In genomic region chr1:184945678-184946412, GRCh38 we compare ENCODE assay signal across 12 cellular contexts. TPM values are rescaled to one million over a fixed set of nuclear protein-coding genes. Genes with fewer than 3 reads are reported as not detected.
DNase-seq lines count a peak whose midpoint lies in the region; ATAC-seq and TF ChIP-seq lines count a peak whose summit lies in the region.
"Had no signal": no experiment of that assay in that cellular context is flagged by ENCODE, and none has a peak within 500 bp of the region (broad histone marks: within the 10 kb centered on the region; RNA-seq: fewer than 3 reads in every experiment).

No MANE protein-coding gene starts in this region.

- H3K4me3 Mint-ChIP-seq in activated B cell treated with CpG ODN at 0.5 μM for 24 hours: peak overlapping the region; percentile 35
- H3K4me3 Mint-ChIP-seq: activated naive CD8-positive, alpha-beta T cell treated with anti-CD3 and anti-CD28 coated beads, Interleukin-2, amount 10 ng/mL, durations not matched to agents 7 days and 5 days had no signal

- H3K9me3 Mint-ChIP-seq in activated B cell treated with CpG ODN at 0.5 μM for 24 hours: no peaks in the 10 kb centered on the region
- H3K9me3 Mint-ChIP-seq: activated naive CD8-positive, alpha-beta T cell treated with anti-CD3 and anti-CD28 coated beads, Interleukin-2, amount 10 ng/mL, durations not matched to agents 7 days and 5 days had no signal

- no peak overlapping the region for H2AFZ ChIP-seq in osteoblast (ENCODE audit: low read length)

- no peaks in the 10 kb centered on the region for H3K27me3 ChIP-seq in osteoblast (ENCODE audit: insufficient read depth, low read length)
- H3K27me3 ChIP-seq: suprapubic skin had no signal

- H3K4me1 Mint-ChIP-seq in activated B cell treated with CpG ODN at 0.5 μM for 24 hours: peaks cover 46% of the 10 kb centered on the region

- peak; percentile 33 for DNase-seq in GM10266 (ENCODE audit: extremely low spot score)
- no peak for DNase-seq in activated B cell treated with CpG ODN at 0.5 μM for 24 hours
- peak; percentile 58 for DNase-seq in osteoblast (ENCODE audit: insufficient read length, low spot score, missing footprints)
- no peak for DNase-seq in NCI-H146 treated with DMSO at 0.1 percent for 48 hours (lab: John Stamatoyannopoulos, UW; ENCODE audit: unreplicated experiment)
- DNase-seq in NCI-H2107 treated with DMSO at 0.1 percent for 48 hours (lab: John Stamatoyannopoulos, UW; ENCODE audit: unreplicated experiment): no peak
- DNase-seq in stimulated activated CD4-positive, alpha-beta T cell treated with anti-CD3 and anti-CD28 coated beads, Interleukin-1b, Interleukin-23, amount 100 ng/mL, for 48 hours: no peak
- DNase-seq: activated naive CD8-positive, alpha-beta T cell treated with anti-CD3 and anti-CD28 coated beads, Interleukin-2, amount 10 ng/mL, durations not matched to agents 7 days and 5 days; NCI-H510A had no signal

- no peaks in the 10 kb centered on the region for H3K79me2 ChIP-seq in osteoblast (ENCODE audit: insufficient read depth, low read length)

- ATAC-seq in HG02763 (IDR thresholded peaks at IDR 0.05; ENCODE audit: unreplicated experiment): peak; percentile 45
- peak; percentile 18 for ATAC-seq in activated B cell treated with CpG ODN at 0.5 μM for 24 hours (ENCODE audit: low read depth)
- no peak for ATAC-seq in HG03457 (IDR thresholded peaks at IDR 0.05; ENCODE audit: unreplicated experiment)

- H3K27ac ChIP-seq in osteoblast (ENCODE audit: low read depth, low read length): no peak overlapping the region
- H3K27ac ChIP-seq: suprapubic skin had no signal

- no peaks in the 10 kb centered on the region for H3K27me3 Mint-ChIP-seq in activated B cell treated with CpG ODN at 0.5 μM for 24 hours

- no peaks in the 10 kb centered on the region for H4K20me1 ChIP-seq in osteoblast (ENCODE audit: insufficient read depth, low read length)

- intact Hi-C loops in activated B cell treated with CpG ODN at 0.5 μM for 24 hours (cut with micrococcal nuclease): loop anchor here (1.0 to 2.0 kb wide), 2 partner anchors 27 kb away; no protein-coding TSS in a partner anchor

- TF ChIP-seq CTCF in GM10266 (IDR thresholded peaks at IDR 0.05; ENCODE audit: control insufficient read depth, insufficient read depth, low read depth, missing control alignments) (no peak), activated B cell treated with CpG ODN at 0.5 μM for 24 hours (IDR thresholded peaks at IDR 0.05) (no peak), osteoblast (IDR thresholded peaks at IDR 0.05; ENCODE audit: extremely low read depth, low read depth, low read length) (no peak)

- H3K36me3 ChIP-seq in osteoblast (ENCODE audit: insufficient read depth, low read length): no peaks in the 10 kb centered on the region
- H3K36me3 ChIP-seq: suprapubic skin had no signal

- H3K36me3 Mint-ChIP-seq in activated B cell treated with CpG ODN at 0.5 μM for 24 hours (ENCODE audit: low read depth): no peaks in the 10 kb centered on the region

- CTCF ChIA-PET in activated B cell treated with CpG ODN at 0.5 μM for 24 hours (lab: Charles Lee): no interaction called here

- no peak overlapping the region for H3K4me3 ChIP-seq in osteoblast (ENCODE audit: insufficient read depth, low read length)
- H3K4me3 ChIP-seq: lung, suprapubic skin had no signal

- H3K27ac Mint-ChIP-seq in activated B cell treated with CpG ODN at 0.5 μM for 24 hours: peak overlapping the region; percentile 7
- H3K27ac Mint-ChIP-seq: activated naive CD8-positive, alpha-beta T cell treated with anti-CD3 and anti-CD28 coated beads, Interleukin-2, amount 10 ng/mL, durations not matched to agents 7 days and 5 days had no signal

- no peak overlapping the region for H3K4me2 ChIP-seq in osteoblast (ENCODE audit: insufficient read depth, low read length)

- no peaks in the 10 kb centered on the region for H3K4me1 ChIP-seq in osteoblast (ENCODE audit: insufficient read depth, low read length)

- POLR2A ChIA-PET in activated B cell treated with CpG ODN at 0.5 μM for 24 hours (lab: Charles Lee): interaction anchor here (0.7 kb wide), 1 partner anchor 79 kb away, joined by 3 read pairs; no protein-coding TSS in a partner anchor

- H3K9me3 ChIP-seq in osteoblast (ENCODE audit: low read depth, low read length): no peaks in the 10 kb centered on the region
- H3K9me3 ChIP-seq: suprapubic skin had no signal

RNA-seq across cellular contexts. Expression of gene NIBAN1, which starts 28.5 kb away (rescaled TPM):
- total RNA-seq in activated B cell treated with CpG ODN at 0.5 μM for 24 hours (23.0 and 25.4 TPM in 2 replicates), osteoblast (53.6 and 66.2 TPM in 2 replicates)

Comparison
In these comparisons a context has a peak if more than half of its experiments do, and no peak if none do; other contexts are left out.
1. DNase-seq: peak in GM10266 (single experiment) and osteoblast (single experiment); none in activated B cell treated with CpG ODN at 0.5 μM for 24 hours (single experiment), NCI-H146 treated with DMSO at 0.1 percent for 48 hours (single experiment), NCI-H2107 treated with DMSO at 0.1 percent for 48 hours (single experiment) and stimulated activated CD4-positive, alpha-beta T cell treated with anti-CD3 and anti-CD28 coated beads, Interleukin-1b, Interleukin-23, amount 100 ng/mL, for 48 hours (single experiment).